ENCODE assay signal across 19 cellular contexts in the genomic region with DNA sequence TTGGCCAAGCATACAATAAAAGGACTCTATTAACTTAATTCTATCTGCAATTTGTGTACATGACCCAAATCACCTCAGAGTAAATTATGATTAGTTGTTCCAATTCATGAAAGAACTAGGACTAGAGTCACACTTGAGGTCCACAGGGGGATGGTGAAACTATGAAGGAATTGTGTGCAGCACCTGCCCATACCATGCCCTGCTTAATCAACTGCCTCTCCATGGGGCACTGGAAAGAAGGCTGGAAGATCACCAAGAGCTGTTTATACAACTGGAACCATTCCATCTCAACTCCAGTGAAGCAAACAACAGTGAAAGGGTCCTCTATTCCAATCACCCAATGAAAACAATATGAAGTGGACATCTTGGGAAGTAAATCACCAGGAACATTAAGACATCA.
"Had no signal": no experiment of that assay in that cellular context is flagged by ENCODE, and none has a peak within 500 bp of the region (broad histone marks: within the 10 kb centered on the region; RNA-seq: fewer than 3 reads in every experiment).

No MANE protein-coding gene starts in this region.

- H3K27ac ChIP-seq: colonic mucosa, left lung, neural progenitor cell, prostate gland, suprapubic skin, vagina, VCaP had no signal

- H3K4me3 ChIP-seq: colonic mucosa, left lung, neural progenitor cell, prostate gland, suprapubic skin, vagina had no signal

- H3K36me3 ChIP-seq: colonic mucosa, left lung, neural progenitor cell, prostate gland, suprapubic skin, vagina had no signal

- ATAC-seq: left lung; right cardiac atrium; stimulated activated naive CD8-positive, alpha-beta T cell treated with anti-CD3 and anti-CD28 coated beads, Interleukin-15, amount 100 ng/mL, for 72 hours had no signal

- H3K4me1 ChIP-seq: colonic mucosa, left lung, prostate gland, vagina had no signal

- H3K9me3 ChIP-seq: colonic mucosa, left lung, prostate gland, suprapubic skin, vagina had no signal

- H3K27me3 ChIP-seq: colonic mucosa, left lung, neural progenitor cell, suprapubic skin, vagina had no signal

- DNase-seq: activated CD4-positive, alpha-beta T cell treated with anti-CD3 and anti-CD28 coated beads for 1 hour; activated CD8-positive, alpha-beta memory T cell treated with anti-CD3 and anti-CD28 coated beads for 24 hours; activated CD8-positive, alpha-beta memory T cell treated with anti-CD3 and anti-CD28 coated beads, Interleukin-2, amount 50 U/mL, for 48 hours; activated effector memory CD4-positive, alpha-beta T cell treated with Interleukin-2 at 50 U/mL for 16 hours; activated naive CD4-positive, alpha-beta T cell treated with anti-CD3 and anti-CD28 coated beads, Interleukin-2, amount 10 ng/mL, durations not matched to agents 7 days and 5 days; activated T-cell treated with anti-CD3 and anti-CD28 coated beads, Interleukin-2, amount 50 U/mL, for 48 hours; aorta; colonic mucosa; foreskin melanocyte; left lung; midbrain; right cardiac atrium; stimulated activated naive CD8-positive, alpha-beta T cell treated with anti-CD3 and anti-CD28 coated beads, Interleukin-15, amount 100 ng/mL, for 72 hours; trophoblast cell had no signal
